ENCODE assay signal across 25 cellular contexts in the genomic region with DNA sequence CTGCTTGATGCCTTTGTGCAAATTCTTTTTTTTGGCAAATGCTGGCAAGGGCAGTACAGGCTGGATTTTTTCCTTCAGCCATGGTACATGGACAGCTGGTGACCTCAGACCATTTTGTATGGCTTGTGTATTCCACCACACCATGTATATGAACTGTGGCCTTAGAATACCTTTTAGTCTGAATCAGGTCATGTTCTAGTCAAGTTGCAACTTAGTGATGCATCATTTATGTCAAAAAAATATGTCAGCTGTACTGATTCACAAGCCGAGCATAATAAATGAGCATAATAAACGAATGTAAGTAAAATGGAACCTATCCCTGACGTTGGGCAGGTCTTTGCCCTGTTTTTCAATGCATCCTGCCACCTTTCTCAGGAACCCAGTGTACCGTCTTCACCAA.
"Had no signal": no experiment of that assay in that cellular context is flagged by ENCODE, and none has a peak within 500 bp of the region (broad histone marks: within the 10 kb centered on the region; RNA-seq: fewer than 3 reads in every experiment).

No MANE protein-coding gene starts in this region.

- H3K9me3 ChIP-seq: colonic mucosa, esophagus squamous epithelium, gastrocnemius medialis, heart right ventricle, left lung, lower lobe of right lung, mucosa of descending colon had no signal

- ATAC-seq: effector memory CD8-positive, alpha-beta T cell; esophagus mucosa; gastrocnemius medialis; heart right ventricle; left cardiac atrium; left lung; left ventricle myocardium superior; lower lobe of right lung; mucosa of descending colon had no signal

- H3K9me3 Mint-ChIP-seq: dendritic cell treated with granulocyte-macrophage colony-stimulating factor and Interleukin-4, amounts not matched to agents 40 ng/mL and 50 ng/mL, for 4 days had no signal

- H3K36me3 ChIP-seq: colonic mucosa, esophagus squamous epithelium, gastrocnemius medialis, heart right ventricle, left lung, lower lobe of right lung had no signal

- H3K27ac ChIP-seq: colonic mucosa, epithelial cell of prostate, gastrocnemius medialis, heart right ventricle, left lung, lower lobe of right lung had no signal

- DNase-seq: colonic mucosa; cortex of kidney; effector CD8-positive, alpha-beta T cell; effector memory CD8-positive, alpha-beta T cell; endodermal cell; erythroblast; esophagus squamous epithelium; foreskin fibroblast; foreskin melanocyte; gastrocnemius medialis; glutamatergic neuron; head of caudate nucleus; heart right ventricle; hippocampal formation; left cardiac atrium; left lung; left ventricle myocardium superior; lower lobe of right lung; mesenchymal stem cell; mucosa of descending colon; naive B cell had no signal

- H3K4me1 ChIP-seq: colonic mucosa, gastrocnemius medialis, heart right ventricle, left lung, lower lobe of right lung had no signal

- H3K27ac Mint-ChIP-seq: dendritic cell treated with granulocyte-macrophage colony-stimulating factor and Interleukin-4, amounts not matched to agents 40 ng/mL and 50 ng/mL, for 4 days; effector memory CD8-positive, alpha-beta T cell; endodermal cell; mesothelial cell of epicardium; naive B cell had no signal

- H3K36me3 Mint-ChIP-seq: mesothelial cell of epicardium, naive B cell had no signal

- H3K27me3 ChIP-seq: colonic mucosa, esophagus squamous epithelium, gastrocnemius medialis, heart right ventricle, left lung had no signal

- H3K4me3 Mint-ChIP-seq: dendritic cell treated with granulocyte-macrophage colony-stimulating factor and Interleukin-4, amounts not matched to agents 40 ng/mL and 50 ng/mL, for 4 days; effector memory CD8-positive, alpha-beta T cell; endodermal cell; mesothelial cell of epicardium; naive B cell had no signal

- H3K4me3 ChIP-seq: colonic mucosa, esophagus squamous epithelium, gastrocnemius medialis, heart right ventricle, left lung, lower lobe of right lung, mucosa of descending colon had no signal

- H3K4me1 Mint-ChIP-seq: naive B cell had no signal
